Comparison of ENCODE assay signal across 19 cellular contexts in genomic region chr5:168142402-168142801, GRCh38.
DNase-seq lines count a peak whose midpoint lies in the region; ATAC-seq, FAIRE-seq and TF ChIP-seq lines count a peak whose summit lies in the region.
"Had no signal": no experiment of that assay in that cellular context is flagged by ENCODE, and none has a peak within 500 bp of the region (broad histone marks: within the 10 kb centered on the region; RNA-seq: fewer than 3 reads in every experiment).

No MANE protein-coding gene starts in this region.

- intact Hi-C loops in thyroid gland (cut with DNase I): no loop called here

- peak; percentile 71 for FAIRE-seq in H1 (lab: Jason Lieb, UNC)
- FAIRE-seq: G401.6, GM12892, H54 had no signal

- H3K4me1 ChIP-seq in GM23338 (ENCODE audit: insufficient read depth): peaks cover 4% of the 10 kb centered on the region; the same call in 1 of the 2 replicates
- no peaks in the 10 kb centered on the region; the same call in 1 of the 2 replicates for H3K4me1 ChIP-seq in H9 (ENCODE audit: insufficient read depth, low read length)
- H3K4me1 ChIP-seq in H1 (replicated peaks in 1 of 4; ENCODE audit: control insufficient read depth in 3 of 4, insufficient read depth in 4 of 4, low read length in 3 of 4): peaks cover 0 to 4% (median 2%) of the 10 kb centered on the region in 4 experiments; a peak in 4 of 7 replicates
- H3K4me1 ChIP-seq in thyroid gland: peaks cover 12 to 15% of the 10 kb centered on the region in 2 donors
- H3K4me1 ChIP-seq in gastroesophageal sphincter: no peaks in the 10 kb centered on the region
- H3K4me1 ChIP-seq: Caco-2 had no signal

- H3K79me2 ChIP-seq in GM23338 (replicated peaks; ENCODE audit: insufficient read depth) (no peaks in the 10 kb centered on the region), H9 (ENCODE audit: insufficient read depth, low read length) (no peaks in the 10 kb centered on the region), H1 (ENCODE audit: control insufficient read depth in 1 of 2, insufficient read depth in 2 of 2, low read length in 2 of 2) (no peaks in the 10 kb centered on the region)

- no peaks in the 10 kb centered on the region for H3K23me2 ChIP-seq in H9 (ENCODE audit: insufficient read length, low read depth, low read length, poor library complexity, severe bottlenecking)
- no peaks in the 10 kb centered on the region for H3K23me2 ChIP-seq in H1 (ENCODE audit: low read depth, low read length)

- H4K8ac ChIP-seq in H9 (replicated peaks; ENCODE audit: insufficient read length, low read depth, low read length) (no peak overlapping the region), H1 (ENCODE audit: extremely low read depth, insufficient read depth, low read length) (no peak overlapping the region)

- no peak overlapping the region for H3K23ac ChIP-seq in H9 (ENCODE audit: insufficient read length, low read depth, low read length)
- no peak overlapping the region for H3K23ac ChIP-seq in H1 (ENCODE audit: insufficient read length)

- CTCF ChIA-PET in H1 (lab: Charles Lee; ENCODE audit: partially characterized antibody): interaction anchor here (1.1 to 2.0 kb wide), 2 partner anchors 28 to 78 kb away, joined by 3 to 6 read pairs; no protein-coding TSS in a partner anchor

- H3K79me1 ChIP-seq in H9 (ENCODE audit: insufficient read depth, low read depth, low read length, poor library complexity, severe bottlenecking): no peaks in the 10 kb centered on the region
- no peaks in the 10 kb centered on the region for H3K79me1 ChIP-seq in H1 (ENCODE audit: low read depth, low read length)

- no peak overlapping the region for H3K9ac ChIP-seq in H9 (ENCODE audit: extremely low read depth, insufficient read length, low read length)
- H3K9ac ChIP-seq in H1 (replicated peaks in 1 of 4; ENCODE audit: extremely low read depth in 1 of 4, low read depth in 3 of 4, low read length in 3 of 4): no peak overlapping the region
- H3K9ac ChIP-seq: BLaER1, GM23248 had no signal

- H3K36me3 Mint-ChIP-seq in GM23338 (ENCODE audit: low read depth) (no peaks in the 10 kb centered on the region), H9 (ENCODE audit: insufficient read depth in 1 of 3, low read depth in 3 of 3) (no peaks in the 10 kb centered on the region; a peak in 1 of 7 replicates)
- H3K36me3 Mint-ChIP-seq: CD4-positive, CD25-positive, alpha-beta regulatory T cell; CD8-positive, alpha-beta T cell had no signal

- H2AK5ac ChIP-seq in H9 (ENCODE audit: insufficient read length, low read length) (no peak overlapping the region), H1 (ENCODE audit: low read depth, low read length) (no peak overlapping the region)

- no peak overlapping the region for H3T11ph ChIP-seq in H9 (ENCODE audit: low read length)

- POLR2A ChIA-PET in H1 (lab: Charles Lee; ENCODE audit: partially characterized antibody): no interaction called here

- H2BK120ac ChIP-seq in H9 (ENCODE audit: low read depth, low read length, poor library complexity, severe bottlenecking) (no peak overlapping the region), H1 (replicated peaks; ENCODE audit: low read depth, low read length) (no peak overlapping the region)

- H3K27me3 Mint-ChIP-seq in GM23338 (ENCODE audit: insufficient read depth, low read depth, poor library complexity) (no peaks in the 10 kb centered on the region), H9 (ENCODE audit: low read depth) (no peaks in the 10 kb centered on the region)
- H3K27me3 Mint-ChIP-seq: B cell had no signal

- H3K14ac ChIP-seq in H9 (ENCODE audit: insufficient read depth, low read length): no peak overlapping the region
- no peak overlapping the region for H3K14ac ChIP-seq in H1 (ENCODE audit: insufficient read length)

- H4K91ac ChIP-seq in H9 (ENCODE audit: insufficient read length, low read depth, low read length) (no peak overlapping the region), H1 (replicated peaks; ENCODE audit: insufficient read length, low read length) (no peak overlapping the region)

- no peaks in the 10 kb centered on the region for H3F3A ChIP-seq in GM23338 (replicated peaks; ENCODE audit: low read depth)

- H3K56ac ChIP-seq in H9 (ENCODE audit: insufficient read length, low read depth, low read length) (no peak overlapping the region), H1 (replicated peaks; ENCODE audit: insufficient read length, low read depth, low read length) (no peak overlapping the region)

- TF ChIP-seq CTCF in GM23338 (conservative IDR thresholded peaks at IDR 0.05; ENCODE audit: low read depth in 2 of 2) (no peak), H9 (conservative IDR thresholded peaks at IDR 0.05) (no peak), H1 (IDR thresholded peaks at IDR 0.05; ENCODE audit: control extremely low read depth in 1 of 3, insufficient read depth in 1 of 3, low read depth in 1 of 3, low read length in 3 of 3) (no peak), thyroid gland (IDR thresholded peaks at IDR 0.05) (no peak), gastroesophageal sphincter (IDR thresholded peaks at IDR 0.05) (no peak)

- WGBS in H9 (ENCODE audit: extremely low coverage, insufficient read length, low lambda C conversion rate): no CpG with 5 or more reads among the region's 2 CpGs
- 86% methylated on average over 2 of the region's 2 CpGs; no CpG with 5 or more reads in 1 of the 2 experiments for whole genome bisulfite sequencing in H1 (ENCODE audit: extremely low coverage in 1 of 2, insufficient coverage in 1 of 2, insufficient read length in 1 of 2, insufficient replicate concordance in 2 of 2, low coverage in 1 of 2, low lambda C conversion rate in 2 of 2, missing lambda C conversion rate in 1 of 2), 2 experiments
- WGBS in thyroid gland, 2 donors: 83 to 88% methylated on average over 2 of the region's 2 CpGs
- WGBS in gastroesophageal sphincter (ENCODE audit: low coverage in 1 of 2), 2 donors: 70 to 71% methylated on average over 1 to 2 of the region's 2 CpGs

- DNase-seq in GM23338 (ENCODE audit: low spot score) (no peak), H9 (no peak), H1 (ENCODE audit: low read depth in 1 of 2, low spot score in 2 of 2) (no peak), thyroid gland (no peak), AG08395 (ENCODE audit: low spot score) (no peak)
- DNase-seq: Caco-2; CD4-positive, CD25-positive, alpha-beta regulatory T cell; CD8-positive, alpha-beta T cell; DMS153; DND-41; GM23248; HCEC 1CT had no signal

- H3K4me3 Mint-ChIP-seq in GM23338 (no peak overlapping the region), H9 (no peak overlapping the region)
- H3K4me3 Mint-ChIP-seq: B cell; CD4-positive, CD25-positive, alpha-beta regulatory T cell; CD8-positive, alpha-beta T cell had no signal

- no peak overlapping the region for H3K4me2 ChIP-seq in GM23338
- H3K4me2 ChIP-seq in H9 (ENCODE audit: insufficient read depth, insufficient read length, low read length): no peak overlapping the region
- no peak overlapping the region for H3K4me2 ChIP-seq in H1 (ENCODE audit: insufficient read depth in 1 of 2, low read depth in 2 of 2, low read length in 2 of 2)
- H3K4me2 ChIP-seq: BLaER1 had no signal

- H3K4me3 ChIP-seq in GM23338 (no peak overlapping the region), H1 (ENCODE audit: extremely low read depth in 1 of 4, insufficient read depth in 2 of 4, low read depth in 3 of 4, low read length in 4 of 4) (no peak overlapping the region), thyroid gland (replicated peaks in 1 of 3) (no peak overlapping the region), gastroesophageal sphincter (no peak overlapping the region)
- H3K4me3 ChIP-seq: BLaER1, GM23248 had no signal

- TF ChIP-seq POLR2A in H1 (IDR thresholded peaks at IDR 0.05; ENCODE audit: control extremely low read depth in 1 of 2, low read depth in 2 of 2, low read length in 2 of 2): no peak
- no peak for TF ChIP-seq POLR2A in thyroid gland (IDR thresholded peaks at IDR 0.05)
- TF ChIP-seq POLR2A in gastroesophageal sphincter (IDR thresholded peaks at IDR 0.05): no peak

- H3K9me3 ChIP-seq in H9 (ENCODE audit: control insufficient read depth, low read depth, low read length): no peaks in the 10 kb centered on the region
- H3K9me3 ChIP-seq in H1 (ENCODE audit: insufficient read depth in 2 of 2, low read depth in 1 of 2, low read length in 1 of 2): no peaks in the 10 kb centered on the region
- no peaks in the 10 kb centered on the region for H3K9me3 ChIP-seq in thyroid gland
- no peaks in the 10 kb centered on the region for H3K9me3 ChIP-seq in gastroesophageal sphincter
- H3K9me3 ChIP-seq: BLaER1, Caco-2 had no signal

- TF ChIP-seq RAD21 in H1 (IDR thresholded peaks at IDR 0.05 in 1 of 2, conservative IDR thresholded peaks at IDR 0.05 in 1 of 2; ENCODE audit: low read depth in 2 of 2, low read length in 2 of 2): no peak

- H4K20me1 ChIP-seq in GM23338 (replicated peaks; ENCODE audit: insufficient read depth): no peaks in the 10 kb centered on the region
- no peaks in the 10 kb centered on the region for H4K20me1 ChIP-seq in H9 (ENCODE audit: control insufficient read depth, insufficient read depth, insufficient read length)
- no peaks in the 10 kb centered on the region for H4K20me1 ChIP-seq in H1 (replicated peaks in 1 of 2; ENCODE audit: control insufficient read depth in 1 of 2, insufficient read depth in 2 of 2, low read length in 2 of 2)
- H4K20me1 ChIP-seq: BLaER1 had no signal

- H3K4ac ChIP-seq in H9 (ENCODE audit: low read depth, low read length): no peak overlapping the region
- H3K4ac ChIP-seq in H1 (replicated peaks; ENCODE audit: insufficient read length, low read depth, low read length): no peak overlapping the region

- no peaks in the 10 kb centered on the region for H3K9me2 ChIP-seq in GM23338 (ENCODE audit: insufficient read depth)

- ATAC-seq in GM23338 (peak; percentile 39; the same call in 1 of the 3 replicates), gastroesophageal sphincter (no peak)
- ATAC-seq: CD8-positive, alpha-beta T cell had no signal

- H2BK5ac ChIP-seq in H9 (ENCODE audit: insufficient read length, low read length) (no peak overlapping the region), H1 (ENCODE audit: low read depth, low read length) (no peak overlapping the region)

- H2BK20ac ChIP-seq in H9 (ENCODE audit: low read depth, low read length, poor library complexity, severe bottlenecking): no peak overlapping the region
- H2BK20ac ChIP-seq in H1 (ENCODE audit: low read length): no peak overlapping the region

- H3K27me3 ChIP-seq in GM23338 (ENCODE audit: insufficient read depth) (no peaks in the 10 kb centered on the region), H9 (ENCODE audit: insufficient read depth, low read length) (no peaks in the 10 kb centered on the region), H1 (replicated peaks in 1 of 4; ENCODE audit: control insufficient read depth in 3 of 4, extremely low read depth in 1 of 4, insufficient read depth in 3 of 4, low read length in 3 of 4) (no peaks in the 10 kb centered on the region), thyroid gland (no peaks in the 10 kb centered on the region), gastroesophageal sphincter (no peaks in the 10 kb centered on the region)
- H3K27me3 ChIP-seq: BLaER1 had no signal

- no peak overlapping the region for H2AFZ ChIP-seq in GM23338
- no peak overlapping the region for H2AFZ ChIP-seq in H9 (ENCODE audit: low read length)
- no peak overlapping the region for H2AFZ ChIP-seq in H1 (ENCODE audit: low read length)
- H2AFZ ChIP-seq: GM23248 had no signal

- H3K18ac ChIP-seq in H9 (ENCODE audit: insufficient read length, low read depth, low read length) (no peak overlapping the region), H1 (ENCODE audit: extremely low read depth, low read length) (no peak overlapping the region)

- H3K27ac ChIP-seq in GM23338 (ENCODE audit: low read depth) (no peak overlapping the region), H9 (ENCODE audit: insufficient read length, low read depth, low read length) (no peak overlapping the region), H1 (ENCODE audit: low read depth, low read length) (no peak overlapping the region), thyroid gland (peak overlapping the region; percentile 84 to 96 (median 91)), gastroesophageal sphincter (no peak overlapping the region)
- H3K27ac ChIP-seq: BLaER1, C4-2B, GM23248 had no signal

- H3K27ac Mint-ChIP-seq in GM23338 (no peak overlapping the region), H9 (no peak overlapping the region)
- H3K27ac Mint-ChIP-seq: B cell; CD4-positive, CD25-positive, alpha-beta regulatory T cell; CD8-positive, alpha-beta T cell had no signal

- H2BK12ac ChIP-seq in H9 (ENCODE audit: insufficient read length, low read depth, low read length) (no peak overlapping the region), H1 (ENCODE audit: low read depth, low read length) (no peak overlapping the region)

- H2BK15ac ChIP-seq in H9 (ENCODE audit: low read depth, low read length) (0 out of 2 replicates have a peak overlapping the region, but pooled peaks have one; percentile 38), H1 (ENCODE audit: low read length) (no peak overlapping the region)

- H4K5ac ChIP-seq in H9 (ENCODE audit: insufficient read length, low read depth, low read length): no peak overlapping the region
- no peak overlapping the region for H4K5ac ChIP-seq in H1 (ENCODE audit: insufficient read length, low read depth, low read length)

- peaks cover 26% of the 10 kb centered on the region for H3K4me1 Mint-ChIP-seq in GM23338
- peaks cover 18 to 28% of the 10 kb centered on the region in 2 experiments for H3K4me1 Mint-ChIP-seq in H9
- H3K4me1 Mint-ChIP-seq: B cell; CD4-positive, CD25-positive, alpha-beta regulatory T cell had no signal

- H3K9me3 Mint-ChIP-seq in GM23338: no peaks in the 10 kb centered on the region; the same call in 2 of the 3 replicates
- H3K9me3 Mint-ChIP-seq in H9: no peaks in the 10 kb centered on the region; a peak in 1 of 5 replicates
- H3K9me3 Mint-ChIP-seq: CD8-positive, alpha-beta T cell had no signal

- no peaks in the 10 kb centered on the region for H3K36me3 ChIP-seq in GM23338 (ENCODE audit: insufficient read depth)
- H3K36me3 ChIP-seq in H1 (ENCODE audit: control insufficient read depth in 2 of 4, insufficient read depth in 4 of 4, low read length in 3 of 4): no peaks in the 10 kb centered on the region
- no peaks in the 10 kb centered on the region for H3K36me3 ChIP-seq in thyroid gland
- no peaks in the 10 kb centered on the region for H3K36me3 ChIP-seq in gastroesophageal sphincter

- TF ChIP-seq EP300 in H1 (IDR thresholded peaks at IDR 0.05; ENCODE audit: borderline replicate concordance in 1 of 2, low read depth in 2 of 2, low read length in 2 of 2) (no peak), gastroesophageal sphincter (IDR thresholded peaks at IDR 0.05) (no peak)

Comparison
In these comparisons a context has a peak if more than half of its experiments do, and no peak if none do; other contexts are left out.
1. H3K27ac ChIP-seq: peak in thyroid gland (3 of 3); none in GM23338 (single experiment), H9 (single experiment), H1 (single experiment) and gastroesophageal sphincter (0 of 4).